ENCODE assay signal across 22 cellular contexts in the genomic region with DNA sequence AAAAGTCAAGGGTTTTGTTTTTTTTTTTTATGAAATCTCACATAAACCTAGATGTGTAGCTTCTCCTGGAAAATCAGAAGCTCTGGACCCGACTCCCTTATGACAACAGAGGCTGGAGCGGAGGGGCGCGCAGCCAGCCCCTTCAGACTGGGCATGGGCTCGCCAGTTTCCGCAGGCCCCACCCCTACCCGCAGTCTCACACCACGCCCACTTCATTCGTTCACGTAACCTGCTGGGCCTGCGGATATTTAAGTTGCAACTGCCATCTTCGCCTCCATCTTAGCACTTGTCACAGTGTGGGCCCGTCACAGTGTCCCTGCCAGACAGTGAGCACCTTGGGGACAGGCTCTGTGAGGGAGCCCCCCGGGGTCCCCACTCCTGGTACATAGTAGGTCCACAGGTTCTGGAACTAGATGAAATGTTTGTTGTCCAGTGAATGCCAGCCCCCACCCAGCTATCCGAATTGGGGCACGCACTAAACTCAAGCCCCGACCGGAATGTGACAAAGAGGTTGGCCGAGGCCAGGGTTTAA.
A peak's percentile ranks its signal among the peaks of the same experiment; 100 is the strongest.
DNase-seq lines count a peak whose midpoint lies in the region; ATAC-seq, FAIRE-seq and TF ChIP-seq lines count a peak whose summit lies in the region.
"Had no signal": no experiment of that assay in that cellular context is flagged by ENCODE, and none has a peak within 500 bp of the region (broad histone marks: within the 10 kb centered on the region; RNA-seq: fewer than 3 reads in every experiment).

No MANE protein-coding gene starts in this region.

- H4K20me1 ChIP-seq in PC-9 (ENCODE audit: insufficient read depth) (no peaks in the 10 kb centered on the region), MM.1S (ENCODE audit: insufficient read depth, low read length) (no peaks in the 10 kb centered on the region)

- POLR2A ChIA-PET in PC-9 (lab: Charles Lee; ENCODE audit: unreplicated experiment): no interaction called here

- no peaks in the 10 kb centered on the region for H3K9me3 ChIP-seq in PC-9 (ENCODE audit: insufficient read depth, low read depth)
- no peaks in the 10 kb centered on the region for H3K9me3 ChIP-seq in esophagus (ENCODE audit: control insufficient read depth in 2 of 2, insufficient read depth in 1 of 2, low read depth in 1 of 2, low read length in 1 of 2)
- H3K9me3 ChIP-seq in lower lobe of right lung: no peaks in the 10 kb centered on the region
- H3K9me3 ChIP-seq in suprapubic skin: no peaks in the 10 kb centered on the region
- no peaks in the 10 kb centered on the region for H3K9me3 ChIP-seq in pancreas
- no peaks in the 10 kb centered on the region for H3K9me3 ChIP-seq in MM.1S (replicated peaks; ENCODE audit: insufficient read depth, low read length)
- H3K9me3 ChIP-seq in WERI-Rb-1 (ENCODE audit: severe bottlenecking): no peaks in the 10 kb centered on the region
- H3K9me3 ChIP-seq: SJSA1 had no signal

- no peak for TF ChIP-seq EP300 in suprapubic skin (IDR thresholded peaks at IDR 0.05)

- H3K4me2 ChIP-seq in PC-9 (peak overlapping the region; percentile 23), MM.1S (ENCODE audit: low read depth, low read length) (no peak overlapping the region)

- H3K4me3 ChIP-seq in PC-9 (no peak overlapping the region), esophagus (ENCODE audit: low read depth in 1 of 2, low read length in 2 of 2) (no peak overlapping the region), lower lobe of right lung (no peak overlapping the region), suprapubic skin (no peak overlapping the region), pancreas (no peak overlapping the region), MM.1S (ENCODE audit: low read length) (no peak overlapping the region), WERI-Rb-1 (ENCODE audit: low read depth, low read length) (no peak overlapping the region)
- H3K4me3 ChIP-seq: GM23248, SJSA1 had no signal

- H3K4me1 ChIP-seq in PC-9 (replicated peaks; ENCODE audit: insufficient read depth) (peaks cover 32% of the 10 kb centered on the region), esophagus (ENCODE audit: control insufficient read depth in 2 of 2, insufficient read depth in 2 of 2, low read length in 1 of 2) (peaks cover 2 to 6% of the 10 kb centered on the region in 2 donors), lower lobe of right lung (peaks cover 56% of the 10 kb centered on the region), suprapubic skin (peaks cover 32% of the 10 kb centered on the region), pancreas (peaks cover 0 to 18% (median 4%) of the 10 kb centered on the region in 3 donors), MM.1S (ENCODE audit: low read length) (no peaks in the 10 kb centered on the region)
- H3K4me1 ChIP-seq: SJSA1 had no signal

- DNase-seq in PC-9 (no peak), lower lobe of right lung (no peak), suprapubic skin (ENCODE audit: low spot score in 2 of 2) (no peak), pancreas (no peak), NCI-H1694 treated with DMSO at 0.1 percent for 48 hours (lab: John Stamatoyannopoulos, UW) (no peak), MM.1S (no peak), WERI-Rb-1 (no peak)
- DNase-seq: activated CD4-positive, CD25-positive, alpha-beta regulatory T cell treated with anti-CD3 and anti-CD28 coated beads, Interleukin-2, amount 50 U/mL, for 72 hours; activated naive CD8-positive, alpha-beta T cell treated with anti-CD3 and anti-CD28 coated beads, Interleukin-2, amount 50 U/mL, for 24 hours; CD4-positive, alpha-beta T cell; central memory CD4-positive, alpha-beta T cell; kidney; NCI-H1417; NCI-H69; small intestine; stimulated activated CD8-positive, alpha-beta memory T cell treated with anti-CD3 and anti-CD28 coated beads, Interleukin-4, amount 100 ng/mL, for 48 hours; T-helper 9 cell had no signal

- CTCF ChIA-PET in PC-9 (lab: Charles Lee): interaction anchor here (0.6 to 0.7 kb wide), 2 partner anchors 266 to 467 kb away, joined by 6 to 11 read pairs; no protein-coding TSS in a partner anchor

- no peaks in the 10 kb centered on the region for H3K36me3 ChIP-seq in PC-9 (ENCODE audit: low read depth)
- no peaks in the 10 kb centered on the region for H3K36me3 ChIP-seq in esophagus (ENCODE audit: control insufficient read depth in 2 of 2, insufficient read depth in 2 of 2, low read length in 1 of 2)
- no peaks in the 10 kb centered on the region for H3K36me3 ChIP-seq in lower lobe of right lung
- H3K36me3 ChIP-seq in suprapubic skin: no peaks in the 10 kb centered on the region
- no peaks in the 10 kb centered on the region for H3K36me3 ChIP-seq in pancreas
- no peaks in the 10 kb centered on the region for H3K36me3 ChIP-seq in MM.1S (replicated peaks; ENCODE audit: insufficient read depth, low read length)
- no peaks in the 10 kb centered on the region for H3K36me3 ChIP-seq in WERI-Rb-1
- H3K36me3 ChIP-seq: SJSA1 had no signal

- H3F3A ChIP-seq in PC-9 (ENCODE audit: insufficient read depth, low read depth) (peaks cover 35% of the 10 kb centered on the region), MM.1S (ENCODE audit: insufficient read depth, low read length) (no peaks in the 10 kb centered on the region)

- no peak overlapping the region for H3K9ac ChIP-seq in MM.1S (ENCODE audit: low read length)

- BruUV-seq in PC-9 (replicated peaks; lab: Mats Ljungman, UMichigan): no TSS peak

- intact Hi-C loops in PC-9 (cut with micrococcal nuclease; ENCODE audit: unreplicated experiment) (no loop called here), lower lobe of right lung (cut with DNase I) (no loop called here), pancreas (cut with DNase I) (loop anchor here in 1 of 3 donors (10.0 kb wide), 1 partner anchor 214 kb away; no protein-coding TSS in a partner anchor)

- H3K79me2 ChIP-seq in PC-9 (ENCODE audit: low read depth) (no peaks in the 10 kb centered on the region), MM.1S (ENCODE audit: low read length) (no peaks in the 10 kb centered on the region)

- TF ChIP-seq CTCF in PC-9 (conservative IDR thresholded peaks at IDR 0.05) (no peak), lower lobe of right lung (IDR thresholded peaks at IDR 0.05) (no peak), suprapubic skin (IDR thresholded peaks at IDR 0.05) (no peak), pancreas (IDR thresholded peaks at IDR 0.05) (no peak), MM.1S (IDR thresholded peaks at IDR 0.05; ENCODE audit: low read length) (no peak), WERI-Rb-1 (IDR thresholded peaks at IDR 0.05; ENCODE audit: low read depth, low read length) (no peak)

- no peak for TF ChIP-seq POLR2A in suprapubic skin (IDR thresholded peaks at IDR 0.05)

- H3K27ac ChIP-seq in PC-9: no peak overlapping the region
- H3K27ac ChIP-seq in esophagus (ENCODE audit: low read depth in 2 of 2, low read length in 1 of 2): peak overlapping the region; percentile 33 to 40
- H3K27ac ChIP-seq in lower lobe of right lung: peak overlapping the region; percentile 79
- peak overlapping the region; percentile 24 for H3K27ac ChIP-seq in suprapubic skin
- H3K27ac ChIP-seq in pancreas: peak overlapping the region in 2 of 4 donors; percentile 52 to 55
- no peak overlapping the region for H3K27ac ChIP-seq in MM.1S (ENCODE audit: low read length)
- no peak overlapping the region for H3K27ac ChIP-seq in WERI-Rb-1
- H3K27ac ChIP-seq: GM23248, SJSA1 had no signal

- 76 to 80% methylated on average over 19 of the region's 19 CpGs for WGBS in esophagus, 2 donors
- 84% methylated on average over 18 of the region's 19 CpGs for WGBS in suprapubic skin
- WGBS in pancreas, 2 donors: 84 to 85% methylated on average over 19 of the region's 19 CpGs

- ATAC-seq in lower lobe of right lung (no peak), pancreas (no peak)
- ATAC-seq: activated naive CD8-positive, alpha-beta T cell treated with anti-CD3 and anti-CD28 coated beads, Interleukin-2, amount 50 U/mL, for 24 hours; activated T-helper 17 cell treated with anti-CD3 and anti-CD28 coated beads, Interleukin-2, amount 50 U/mL, for 72 hours had no signal

- H2AFZ ChIP-seq in PC-9: no peak overlapping the region
- H2AFZ ChIP-seq in MM.1S (ENCODE audit: low read length): no peak overlapping the region

- H3K27me3 ChIP-seq in PC-9 (ENCODE audit: insufficient read depth, low read depth): no peaks in the 10 kb centered on the region
- H3K27me3 ChIP-seq in esophagus (ENCODE audit: control insufficient read depth in 1 of 2, insufficient read depth in 2 of 2, low read length in 2 of 2): no peaks in the 10 kb centered on the region
- H3K27me3 ChIP-seq in lower lobe of right lung (ENCODE audit: low read depth): no peaks in the 10 kb centered on the region
- no peaks in the 10 kb centered on the region for H3K27me3 ChIP-seq in suprapubic skin
- H3K27me3 ChIP-seq in pancreas: no peaks in the 10 kb centered on the region
- H3K27me3 ChIP-seq in MM.1S (replicated peaks; ENCODE audit: insufficient read depth, low read length): peaks cover 45% of the 10 kb centered on the region
- H3K27me3 ChIP-seq in WERI-Rb-1 (ENCODE audit: insufficient read depth, low read depth, severe bottlenecking): no peaks in the 10 kb centered on the region
- H3K27me3 ChIP-seq: SJSA1 had no signal

- no peak for FAIRE-seq in pancreas (lab: Jason Lieb, UNC)
- FAIRE-seq: GM18507, kidney, small intestine had no signal

- H3K9me2 ChIP-seq in PC-9 (ENCODE audit: insufficient read depth) (no peaks in the 10 kb centered on the region), MM.1S (replicated peaks; ENCODE audit: insufficient read depth, low read length) (no peaks in the 10 kb centered on the region)

Comparison
In these comparisons a context has a peak if more than half of its experiments do, and no peak if none do; other contexts are left out.
1. H3K27ac ChIP-seq: peak in esophagus (2 of 2), lower lobe of right lung (single experiment) and suprapubic skin (single experiment); none in PC-9 (single experiment), MM.1S (single experiment) and WERI-Rb-1 (single experiment).